In genomic region chr22:31343235-31344191, GRCh38 we compare ENCODE assay signal across 8 cellular contexts. TPM values are rescaled to one million over a fixed set of nuclear protein-coding genes. Genes with fewer than 3 reads are reported as not detected.
DNase-seq lines count a peak whose midpoint lies in the region; ATAC-seq and TF ChIP-seq lines count a peak whose summit lies in the region.

No MANE protein-coding gene starts in this region.

- H3K4me3 Mint-ChIP-seq in activated CD8-positive, alpha-beta T cell treated with anti-CD3 and anti-CD28 coated beads for 36 hours, result peak overlapping the region; percentile 94

- POLR2A ChIA-PET in activated CD8-positive, alpha-beta T cell treated with anti-CD3 and anti-CD28 coated beads for 36 hours (lab: Charles Lee), result interaction anchor here (0.8 to 1.6 kb wide), 8 partner anchors 10 to 319 kb away, joined by 3 to 7 read pairs (median 4); partner anchors contain the start of genes PISD and RNF185

- peaks cover 39% of the 10 kb centered on the region; the same call in 1 of the 2 replicates for H3K36me3 ChIP-seq in Loucy (ENCODE audit: insufficient read depth, low read length)
- H3K36me3 ChIP-seq in fibroblast of lung (ENCODE audit: control insufficient read depth, insufficient read depth, low read length), result peaks cover 13% of the 10 kb centered on the region
- no peaks in the 10 kb centered on the region for H3K36me3 ChIP-seq in parathyroid adenoma (ENCODE audit: control insufficient read depth, insufficient read depth, low read length)

- H3K4me1 ChIP-seq in Loucy (ENCODE audit: insufficient read depth, low read length, poor library complexity, severe bottlenecking) (peaks cover 50% of the 10 kb centered on the region), fibroblast of lung (ENCODE audit: control insufficient read depth, extremely low read depth, insufficient read depth, low read length) (peaks cover 15% of the 10 kb centered on the region), parathyroid adenoma (peaks cover 17% of the 10 kb centered on the region)

- no peaks in the 10 kb centered on the region for H3F3A ChIP-seq in Loucy (ENCODE audit: low read depth)

- H3K4me3 ChIP-seq in Loucy (ENCODE audit: low read length, poor library complexity, severe bottlenecking) (peak overlapping the region; percentile 90), fibroblast of lung (replicated peaks in 1 of 4; ENCODE audit: control extremely low read depth in 1 of 4, insufficient read depth in 1 of 4, low read depth in 3 of 4, low read length in 4 of 4) (peak overlapping the region in 2 of 4 experiments; percentile 36 to 54), parathyroid adenoma (ENCODE audit: low read depth, low read length) (peak overlapping the region; percentile 74)

- H3K27me3 ChIP-seq in Loucy (ENCODE audit: insufficient read depth, low read length, poor library complexity, severe bottlenecking), result no peaks in the 10 kb centered on the region
- no peaks in the 10 kb centered on the region for H3K27me3 ChIP-seq in fibroblast of lung (ENCODE audit: control insufficient read depth, insufficient read depth, low read length)
- H3K27me3 ChIP-seq in parathyroid adenoma (ENCODE audit: control insufficient read depth, insufficient read depth, low read length), result no peaks in the 10 kb centered on the region

- intact Hi-C loops in activated CD8-positive, alpha-beta T cell treated with anti-CD3 and anti-CD28 coated beads for 36 hours (cut with micrococcal nuclease), result no loop called here

- H3K27me3 Mint-ChIP-seq in activated CD8-positive, alpha-beta T cell treated with anti-CD3 and anti-CD28 coated beads for 36 hours, result no peaks in the 10 kb centered on the region

- ATAC-seq in activated CD8-positive, alpha-beta T cell treated with anti-CD3 and anti-CD28 coated beads for 36 hours, result no peak
- ATAC-seq in GM19324 (IDR thresholded peaks at IDR 0.05; ENCODE audit: low FRiP score, unreplicated experiment), result no peak
- ATAC-seq in HG02759 (IDR thresholded peaks at IDR 0.05; ENCODE audit: unreplicated experiment), result no peak

- H3K27ac ChIP-seq in fibroblast of lung (ENCODE audit: insufficient read depth, low read length) (no peak overlapping the region), parathyroid adenoma (peak overlapping the region; percentile 89)

- DNase-seq in ELF-1 (ENCODE audit: low read depth, low spot score), result peak; percentile 91
- DNase-seq in activated CD8-positive, alpha-beta T cell treated with anti-CD3 and anti-CD28 coated beads for 36 hours, result peak; percentile 53
- DNase-seq in fibroblast of lung (ENCODE audit: low read depth in 2 of 2), result peak in 1 of 2 donors; percentile 22
- no peak for DNase-seq in GM19240 (ENCODE audit: insufficient read length, low spot score)

- no peaks in the 10 kb centered on the region for H3K9me2 ChIP-seq in Loucy (replicated peaks; ENCODE audit: low read depth, low read length)

- H3K4me1 Mint-ChIP-seq in activated CD8-positive, alpha-beta T cell treated with anti-CD3 and anti-CD28 coated beads for 36 hours (ENCODE audit: low read depth), result peaks cover 45% of the 10 kb centered on the region

- peak overlapping the region; percentile 92 for H3K9ac ChIP-seq in Loucy (ENCODE audit: low read depth, low read length, poor library complexity, severe bottlenecking)
- H3K9ac ChIP-seq in fibroblast of lung (ENCODE audit: insufficient read depth, low read length), result no peak overlapping the region
- H3K9ac ChIP-seq in parathyroid adenoma, result no peak overlapping the region

- no peaks in the 10 kb centered on the region for H3K9me3 Mint-ChIP-seq in activated CD8-positive, alpha-beta T cell treated with anti-CD3 and anti-CD28 coated beads for 36 hours

- H2AFZ ChIP-seq in Loucy (ENCODE audit: low read length), result no peak overlapping the region
- no peak overlapping the region for H2AFZ ChIP-seq in fibroblast of lung (ENCODE audit: low read length)
- H2AFZ ChIP-seq in parathyroid adenoma, result no peak overlapping the region

- H4K20me1 ChIP-seq in Loucy (ENCODE audit: insufficient read depth, low read length, poor library complexity, severe bottlenecking) (peaks cover 68% of the 10 kb centered on the region), fibroblast of lung (ENCODE audit: control insufficient read depth, extremely low read depth, insufficient read depth, low read length) (no peaks in the 10 kb centered on the region)

- H3K79me2 ChIP-seq in Loucy (ENCODE audit: insufficient read depth, low read length), result peaks cover 89% of the 10 kb centered on the region
- no peaks in the 10 kb centered on the region for H3K79me2 ChIP-seq in fibroblast of lung (ENCODE audit: control insufficient read depth, insufficient read depth, low read length)
- H3K79me2 ChIP-seq in parathyroid adenoma, result peaks cover 2% of the 10 kb centered on the region

- H3K9me3 ChIP-seq in Loucy (ENCODE audit: insufficient read depth, low read depth, low read length) (no peaks in the 10 kb centered on the region), fibroblast of lung (ENCODE audit: control insufficient read depth, insufficient read depth, low read depth, low read length) (no peaks in the 10 kb centered on the region), parathyroid adenoma (ENCODE audit: control insufficient read depth, low read length) (no peaks in the 10 kb centered on the region)

- peaks cover 58% of the 10 kb centered on the region for H3K36me3 Mint-ChIP-seq in activated CD8-positive, alpha-beta T cell treated with anti-CD3 and anti-CD28 coated beads for 36 hours (ENCODE audit: low read depth)

- H3K4me2 ChIP-seq in Loucy (ENCODE audit: low read depth, low read length, poor library complexity, severe bottlenecking) (peak overlapping the region; percentile 100), fibroblast of lung (ENCODE audit: extremely low read depth, insufficient read depth, low read length) (peak overlapping the region; percentile 11), parathyroid adenoma (ENCODE audit: low read length) (peak overlapping the region; percentile 75)

- H3K27ac Mint-ChIP-seq in activated CD8-positive, alpha-beta T cell treated with anti-CD3 and anti-CD28 coated beads for 36 hours, result peak overlapping the region; percentile 94

- TF ChIP-seq CTCF in Loucy (conservative IDR thresholded peaks at IDR 0.05; ENCODE audit: low read length) (no peak), fibroblast of lung (conservative IDR thresholded peaks at IDR 0.05 in 1 of 2, IDR thresholded peaks at IDR 0.05 in 1 of 2; ENCODE audit: low read depth in 1 of 2, low read length in 2 of 2) (no peak), parathyroid adenoma (IDR thresholded peaks at IDR 0.05) (no peak)
- no peak for TF ChIP-seq CTCF in activated CD8-positive, alpha-beta T cell treated with anti-CD3 and anti-CD28 coated beads for 36 hours (IDR thresholded peaks at IDR 0.05)

- CTCF ChIA-PET in activated CD8-positive, alpha-beta T cell treated with anti-CD3 and anti-CD28 coated beads for 36 hours (lab: Charles Lee), result interaction anchor here (0.7 to 1.7 kb wide), 6 partner anchors 28 to 71 kb away, joined by 3 to 7 read pairs (median 4); partner anchors contain the start of genes DRG1 and PIK3IP1

RNA-seq across cellular contexts. Expression of gene PATZ1, which starts 2.6 kb away (rescaled TPM):
- 10 to 100 TPM; 28.4 to 29.0 TPM for total RNA-seq in activated CD8-positive, alpha-beta T cell treated with anti-CD3 and anti-CD28 coated beads for 36 hours
- total RNA-seq in fibroblast of lung, result 14.4 and 15.9 TPM in 2 replicates
- 6.1 and 6.7 TPM in 2 replicates for polyA plus RNA-seq in fibroblast of lung
- 9.2 and 11.5 TPM in 2 replicates for polyA plus RNA-seq in fibroblast of lung (2012)
- polyA minus RNA-seq in fibroblast of lung (ENCODE audit: low replicate concordance), result 18.4 and 23.1 TPM in 2 replicates

RNA-seq across cellular contexts. Expression of gene PIK3IP1, which starts 51.2 kb away (rescaled TPM):
- total RNA-seq in activated CD8-positive, alpha-beta T cell treated with anti-CD3 and anti-CD28 coated beads for 36 hours, result 10 to 100 TPM; 18.2 to 19.6 TPM
- total RNA-seq in fibroblast of lung, result 32.4 and 81.6 TPM in 2 replicates
- 18.1 and 32.1 TPM in 2 replicates for polyA plus RNA-seq in fibroblast of lung
- polyA plus RNA-seq in fibroblast of lung (2012), result 15.5 and 25.4 TPM in 2 replicates
- 6.7 and 11.5 TPM in 2 replicates for polyA minus RNA-seq in fibroblast of lung (ENCODE audit: low replicate concordance)

RNA-seq across cellular contexts. Expression of gene DRG1, which starts 55.9 kb away (rescaled TPM):
- total RNA-seq in activated CD8-positive, alpha-beta T cell treated with anti-CD3 and anti-CD28 coated beads for 36 hours, result 100 to 1,000 TPM; 118 to 130 TPM
- 73.2 and 78.8 TPM in 2 replicates for total RNA-seq in fibroblast of lung
- polyA plus RNA-seq in fibroblast of lung, result 76.4 and 91.9 TPM in 2 replicates
- 58.2 and 61.0 TPM in 2 replicates for polyA plus RNA-seq in fibroblast of lung (2012)
- 29.3 and 34.1 TPM in 2 replicates for polyA minus RNA-seq in fibroblast of lung (ENCODE audit: low replicate concordance)

Comparison
In these comparisons a context has a peak if more than half of its experiments do, and no peak if none do; other contexts are left out.
1. H3K4me2 ChIP-seq: peak in every context shown above with its lines; median percentile 100 in Loucy; 75 in parathyroid adenoma; 11 in fibroblast of lung.